25 cellular contexts compared by ENCODE assay signal in the genomic region with DNA sequence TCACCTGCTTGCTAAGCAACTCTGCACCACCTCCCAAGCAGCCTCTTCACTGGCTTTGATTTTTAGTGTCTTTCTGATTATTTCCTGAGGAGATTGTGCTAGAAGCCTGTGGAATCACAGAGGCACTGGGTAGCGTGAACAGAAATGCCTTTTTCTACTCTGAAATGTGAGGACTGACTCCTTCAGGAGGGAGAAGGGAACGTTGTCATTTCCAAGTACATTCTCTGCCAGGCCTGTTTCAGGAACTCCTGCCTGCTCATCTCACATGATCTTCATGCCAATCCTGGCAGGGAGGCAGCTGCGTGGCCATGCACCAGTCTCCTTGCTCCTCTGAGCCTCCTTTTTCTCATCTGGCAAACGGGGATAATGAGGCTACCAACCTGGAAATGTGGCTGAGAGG. TPM values are rescaled to one million over a fixed set of nuclear protein-coding genes. Genes with fewer than 3 reads are reported as not detected.
DNase-seq lines count a peak whose midpoint lies in the region; ATAC-seq and TF ChIP-seq lines count a peak whose summit lies in the region.
"Had no signal": no experiment of that assay in that cellular context is flagged by ENCODE, and none has a peak within 500 bp of the region (broad histone marks: within the 10 kb centered on the region; RNA-seq: fewer than 3 reads in every experiment).

No MANE protein-coding gene starts in this region.

- no peaks in the 10 kb centered on the region for H3K9me3 Mint-ChIP-seq in activated T-cell treated with anti-CD3 and anti-CD28 coated beads, Interleukin-2, amount 50 U/mL, for 24 hours
- no peaks in the 10 kb centered on the region for H3K9me3 Mint-ChIP-seq in activated T-cell treated with anti-CD3 and anti-CD28 coated beads, Interleukin-2, amount 50 U/mL, for 72 hours
- no peaks in the 10 kb centered on the region for H3K9me3 Mint-ChIP-seq in neural progenitor cell
- H3K9me3 Mint-ChIP-seq: immature natural killer cell; T-helper 2 cell treated with Interferon-gamma antibody and Interleukin-4, amounts not matched to agents 5 μg/mL and 100 μg/mL, for 36 hours had no signal

- H4K5ac ChIP-seq in mesendoderm (ENCODE audit: low read length): no peak overlapping the region

- no peaks in the 10 kb centered on the region for H4K20me1 ChIP-seq in neural cell (ENCODE audit: insufficient read depth)
- H4K20me1 ChIP-seq in neural progenitor cell (ENCODE audit: low read depth): no peaks in the 10 kb centered on the region

- H3K4me2 ChIP-seq in neural cell (ENCODE audit: low read length) (no peak overlapping the region), neural progenitor cell (no peak overlapping the region), mesendoderm (ENCODE audit: low read length) (no peak overlapping the region)

- peak; percentile 7 for DNase-seq in activated T-cell treated with anti-CD3 and anti-CD28 coated beads, Interleukin-2, amount 50 U/mL, for 24 hours
- DNase-seq in activated T-cell treated with anti-CD3 and anti-CD28 coated beads, Interleukin-2, amount 50 U/mL, for 72 hours: no peak
- peak; percentile 30 for DNase-seq in NCI-H446 treated with DMSO at 0.1 percent for 48 hours (lab: John Stamatoyannopoulos, UW)
- DNase-seq in cerebellum (ENCODE audit: low spot score): peak; percentile 75
- no peak for DNase-seq in neural progenitor cell (ENCODE audit: low spot score)
- DNase-seq in mesendoderm: no peak
- DNase-seq in thyroid gland: no peak
- DNase-seq: activated CD4-positive, alpha-beta T cell treated with anti-CD3 and anti-CD28 coated beads for 1 hour; activated naive CD4-positive, alpha-beta T cell; immature natural killer cell; KBM-7; mesenchymal stem cell; NCI-H1105; NCI-H1930; NCI-H226; NCI-H69; SHP77 treated with DMSO at 0.1 percent for 48 hours; stomach had no signal

- no peak overlapping the region for H3K18ac ChIP-seq in mesendoderm (ENCODE audit: low read length)

- H3K27ac Mint-ChIP-seq in activated T-cell treated with anti-CD3 and anti-CD28 coated beads, Interleukin-2, amount 50 U/mL, for 24 hours: no peak overlapping the region
- no peak overlapping the region for H3K27ac Mint-ChIP-seq in activated T-cell treated with anti-CD3 and anti-CD28 coated beads, Interleukin-2, amount 50 U/mL, for 72 hours
- no peak overlapping the region for H3K27ac Mint-ChIP-seq in neural progenitor cell
- H3K27ac Mint-ChIP-seq: immature natural killer cell; progenitor cell of endocrine pancreas; T-helper 2 cell treated with Interferon-gamma antibody and Interleukin-4, amounts not matched to agents 5 μg/mL and 100 μg/mL, for 36 hours had no signal

- no peaks in the 10 kb centered on the region for H3K36me3 ChIP-seq in neural cell (ENCODE audit: insufficient read depth, low read length)
- no peaks in the 10 kb centered on the region for H3K36me3 ChIP-seq in neural progenitor cell
- no peaks in the 10 kb centered on the region for H3K36me3 ChIP-seq in mesendoderm (ENCODE audit: control insufficient read depth, insufficient read depth, low read length)
- H3K36me3 ChIP-seq in thyroid gland: no peaks in the 10 kb centered on the region
- H3K36me3 ChIP-seq: BLaER1 treated with 17β-estradiol and CSF1 and Interleukin-3, amounts not matched to agents 10 nM and 100 nM; stomach had no signal

- peaks cover 22% of the 10 kb centered on the region for H3K4me1 ChIP-seq in neural progenitor cell
- peaks cover 3% of the 10 kb centered on the region for H3K4me1 ChIP-seq in mesendoderm (ENCODE audit: control insufficient read depth, low read depth, low read length)
- H3K4me1 ChIP-seq in thyroid gland: peaks cover 6 to 9% of the 10 kb centered on the region in 2 donors

- no peak overlapping the region for H2BK5ac ChIP-seq in mesendoderm (ENCODE audit: low read length)

- no peaks in the 10 kb centered on the region for H3K27me3 ChIP-seq in neural cell (ENCODE audit: insufficient read depth, low read depth, low read length)
- H3K27me3 ChIP-seq in neural progenitor cell: no peaks in the 10 kb centered on the region
- no peaks in the 10 kb centered on the region for H3K27me3 ChIP-seq in mesendoderm (ENCODE audit: insufficient read depth, low read length, poor library complexity)
- H3K27me3 ChIP-seq in thyroid gland: no peaks in the 10 kb centered on the region
- H3K27me3 ChIP-seq: BLaER1 treated with 17β-estradiol and CSF1 and Interleukin-3, amounts not matched to agents 10 nM and 100 nM had no signal

- intact Hi-C loops in thyroid gland (cut with DNase I): loop anchor here (10.0 kb wide), 1 partner anchor 52 kb away; no protein-coding TSS in a partner anchor

- H3K27ac ChIP-seq in neural cell (ENCODE audit: low read length) (no peak overlapping the region), neural progenitor cell (no peak overlapping the region), mesendoderm (ENCODE audit: low read depth, low read length) (no peak overlapping the region), thyroid gland (no peak overlapping the region)
- H3K27ac ChIP-seq: BLaER1 treated with 17β-estradiol and CSF1 and Interleukin-3, amounts not matched to agents 10 nM and 100 nM; stomach had no signal

- no peaks in the 10 kb centered on the region for H3K36me3 Mint-ChIP-seq in activated T-cell treated with anti-CD3 and anti-CD28 coated beads, Interleukin-2, amount 50 U/mL, for 24 hours (ENCODE audit: low read depth)
- no peaks in the 10 kb centered on the region for H3K36me3 Mint-ChIP-seq in activated T-cell treated with anti-CD3 and anti-CD28 coated beads, Interleukin-2, amount 50 U/mL, for 72 hours (ENCODE audit: insufficient read depth in 2 of 2)
- no peaks in the 10 kb centered on the region for H3K36me3 Mint-ChIP-seq in neural progenitor cell
- H3K36me3 Mint-ChIP-seq: immature natural killer cell had no signal

- peaks cover 17% of the 10 kb centered on the region for H3K4me1 Mint-ChIP-seq in activated T-cell treated with anti-CD3 and anti-CD28 coated beads, Interleukin-2, amount 50 U/mL, for 24 hours (ENCODE audit: low read depth)
- H3K4me1 Mint-ChIP-seq in activated T-cell treated with anti-CD3 and anti-CD28 coated beads, Interleukin-2, amount 50 U/mL, for 72 hours (ENCODE audit: low read depth): peaks cover 20% of the 10 kb centered on the region
- H3K4me1 Mint-ChIP-seq in neural progenitor cell: peaks cover 24% of the 10 kb centered on the region

- H3K4ac ChIP-seq in mesendoderm (ENCODE audit: low read depth, low read length): no peak overlapping the region

- peak; percentile 57 for TF ChIP-seq CTCF in neural cell (IDR thresholded peaks at IDR 0.05; ENCODE audit: poor library complexity, severe bottlenecking)
- TF ChIP-seq CTCF in neural progenitor cell (IDR thresholded peaks at IDR 0.05): no peak
- no peak for TF ChIP-seq CTCF in thyroid gland (IDR thresholded peaks at IDR 0.05)

- no peak overlapping the region for H3K23ac ChIP-seq in mesendoderm (ENCODE audit: low read length)

- no peak overlapping the region for H2BK15ac ChIP-seq in mesendoderm (replicated peaks; ENCODE audit: low read depth)

- peaks cover 40% of the 10 kb centered on the region for H3K27me3 Mint-ChIP-seq in activated T-cell treated with anti-CD3 and anti-CD28 coated beads, Interleukin-2, amount 50 U/mL, for 24 hours
- H3K27me3 Mint-ChIP-seq in activated T-cell treated with anti-CD3 and anti-CD28 coated beads, Interleukin-2, amount 50 U/mL, for 72 hours (ENCODE audit: low read depth): peaks cover 28% of the 10 kb centered on the region
- H3K27me3 Mint-ChIP-seq in neural progenitor cell (ENCODE audit: insufficient read depth, low read depth): peaks cover 14% of the 10 kb centered on the region

- H2AK5ac ChIP-seq in mesendoderm (ENCODE audit: low read length): no peak overlapping the region

- H3F3A ChIP-seq in neural cell (ENCODE audit: insufficient read depth, low read length, poor library complexity, severe bottlenecking) (no peaks in the 10 kb centered on the region), neural progenitor cell (ENCODE audit: low read depth) (peaks cover 9% of the 10 kb centered on the region)

- H3K9ac ChIP-seq in neural cell (ENCODE audit: low read length) (no peak overlapping the region), neural progenitor cell (no peak overlapping the region), mesendoderm (ENCODE audit: low read length) (no peak overlapping the region)
- H3K9ac ChIP-seq: BLaER1 treated with 17β-estradiol and CSF1 and Interleukin-3, amounts not matched to agents 10 nM and 100 nM had no signal

- H3K79me2 ChIP-seq in neural cell (replicated peaks; ENCODE audit: insufficient read depth, low read length): no peaks in the 10 kb centered on the region
- H3K79me2 ChIP-seq in neural progenitor cell (ENCODE audit: low read depth): no peaks in the 10 kb centered on the region
- no peaks in the 10 kb centered on the region for H3K79me2 ChIP-seq in mesendoderm (ENCODE audit: control insufficient read depth, insufficient read depth, low read length)

- no peak for TF ChIP-seq POLR2A in thyroid gland (IDR thresholded peaks at IDR 0.05)

- no peak overlapping the region for H2AFZ ChIP-seq in neural cell (ENCODE audit: low read depth, low read length)
- no peak overlapping the region for H2AFZ ChIP-seq in neural progenitor cell (replicated peaks)

- no peaks in the 10 kb centered on the region for H3K9me2 ChIP-seq in neural cell (ENCODE audit: insufficient read depth, low read length)

- no CpG with 5 or more reads among the region's 4 CpGs for WGBS in mesendoderm (ENCODE audit: extremely low coverage, insufficient coverage, low lambda C conversion rate)
- WGBS in thyroid gland, 2 donors: 56 to 65% methylated on average over 4 of the region's 4 CpGs

- H3K4me3 ChIP-seq in neural cell (ENCODE audit: low read length) (no peak overlapping the region), neural progenitor cell (no peak overlapping the region), mesendoderm (ENCODE audit: low read length) (no peak overlapping the region), thyroid gland (replicated peaks in 1 of 3) (no peak overlapping the region)
- H3K4me3 ChIP-seq: BLaER1 treated with 17β-estradiol and CSF1 and Interleukin-3, amounts not matched to agents 10 nM and 100 nM; stomach had no signal

- TF ChIP-seq EP300 in neural cell (conservative IDR thresholded peaks at IDR 0.05; ENCODE audit: poor library complexity, severe bottlenecking): no peak

- H3K4me3 Mint-ChIP-seq in activated T-cell treated with anti-CD3 and anti-CD28 coated beads, Interleukin-2, amount 50 U/mL, for 24 hours: no peak overlapping the region
- no peak overlapping the region for H3K4me3 Mint-ChIP-seq in activated T-cell treated with anti-CD3 and anti-CD28 coated beads, Interleukin-2, amount 50 U/mL, for 72 hours
- H3K4me3 Mint-ChIP-seq in neural progenitor cell: no peak overlapping the region
- H3K4me3 Mint-ChIP-seq: immature natural killer cell; T-helper 2 cell treated with Interferon-gamma antibody and Interleukin-4, amounts not matched to agents 5 μg/mL and 100 μg/mL, for 36 hours had no signal

- H4K8ac ChIP-seq in mesendoderm (ENCODE audit: low read depth, low read length): no peak overlapping the region

- no peak for ATAC-seq in activated T-cell treated with anti-CD3 and anti-CD28 coated beads, Interleukin-2, amount 50 U/mL, for 72 hours (replicated peaks in 1 of 2)
- ATAC-seq: left lobe of liver, Panc1, sciatic nerve had no signal

- no peaks in the 10 kb centered on the region for H3K9me3 ChIP-seq in neural cell (ENCODE audit: low read length)
- H3K9me3 ChIP-seq in neural progenitor cell (ENCODE audit: low read depth): no peaks in the 10 kb centered on the region
- no peaks in the 10 kb centered on the region for H3K9me3 ChIP-seq in thyroid gland
- H3K9me3 ChIP-seq: BLaER1 treated with 17β-estradiol and CSF1 and Interleukin-3, amounts not matched to agents 10 nM and 100 nM; stomach had no signal

- peak; percentile 63 for TF ChIP-seq RAD21 in neural cell (conservative IDR thresholded peaks at IDR 0.05)

- H3K79me1 ChIP-seq in mesendoderm (ENCODE audit: low read length): no peaks in the 10 kb centered on the region

- no peak overlapping the region for H2BK120ac ChIP-seq in mesendoderm (ENCODE audit: low read depth, low read length)

- no peak overlapping the region for H3K56ac ChIP-seq in mesendoderm (ENCODE audit: low read length)

RNA-seq across cellular contexts. Expression of a gene that starts 49.8 kb away (rescaled TPM):
- 1 to 10 TPM; 1.2 to 2.0 TPM for total RNA-seq in activated T-cell treated with anti-CD3 and anti-CD28 coated beads, Interleukin-2, amount 50 U/mL, for 72 hours
- total RNA-seq in cerebellum: 10.9 TPM
- 2.0 and 8.6 TPM in 2 replicates for polyA plus RNA-seq in neural cell
- 9.5 and 11.3 TPM in 2 replicates for polyA minus RNA-seq in neural cell
- total RNA-seq in neural progenitor cell (ENCODE audit: low replicate concordance): 1.8 and 5.3 TPM in 2 replicates
- polyA plus RNA-seq in mesendoderm (2013, experiment 1 of 2): 5.4 TPM
- polyA plus RNA-seq in mesendoderm (2013, experiment 2 of 2): 5.4 TPM
- total RNA-seq in thyroid gland: 10 to 100 TPM in 3 of 4 donors, 1 to 10 TPM in 1; 8.6 to 53.3 (median 31.0) TPM

Comparison
In these comparisons a context has a peak if more than half of its experiments do, and no peak if none do; other contexts are left out.
1. DNase-seq: peak in activated T-cell treated with anti-CD3 and anti-CD28 coated beads, Interleukin-2, amount 50 U/mL, for 24 hours (single experiment), NCI-H446 treated with DMSO at 0.1 percent for 48 hours (single experiment) and cerebellum (single experiment); none in activated T-cell treated with anti-CD3 and anti-CD28 coated beads, Interleukin-2, amount 50 U/mL, for 72 hours (0 of 2), neural progenitor cell (single experiment), mesendoderm (single experiment) and thyroid gland (0 of 2).